Comparison of ENCODE assay signal across 9 cellular contexts in the genomic region with DNA sequence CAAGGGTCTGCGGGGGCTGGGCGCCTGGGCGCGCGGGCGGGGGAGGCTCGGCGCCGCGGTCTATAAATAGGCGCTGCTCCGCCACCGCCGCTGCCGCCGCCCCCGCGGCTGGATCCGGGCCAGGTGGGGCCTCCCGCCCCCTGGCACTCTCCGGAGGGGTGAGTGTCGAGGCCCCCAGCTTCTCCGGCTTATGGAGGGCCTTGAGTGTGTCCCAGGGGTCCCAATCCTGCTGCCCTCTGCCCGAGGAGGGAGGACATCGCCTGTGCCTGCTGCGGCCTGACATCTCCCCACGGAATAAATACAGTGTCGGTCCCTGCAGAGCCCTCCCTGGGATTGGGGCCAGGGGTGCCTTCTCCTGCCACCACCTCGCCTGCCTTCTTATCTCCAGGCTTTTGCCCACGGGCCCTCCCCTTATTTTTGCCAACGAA. TPM values are rescaled to one million over a fixed set of nuclear protein-coding genes. Genes with fewer than 3 reads are reported as not detected.
DNase-seq lines count a peak whose midpoint lies in the region; ATAC-seq, FAIRE-seq and TF ChIP-seq lines count a peak whose summit lies in the region.
"Had no signal": no experiment of that assay in that cellular context is flagged by ENCODE, and none has a peak within 500 bp of the region (broad histone marks: within the 10 kb centered on the region; RNA-seq: fewer than 3 reads in every experiment).

No MANE protein-coding gene starts in this region.

- DNase-seq in T-helper 1 cell (no peak), left ventricle myocardium superior (peak; percentile 69), stomach (no peak), kidney (no peak), NCI-H69 (lab: John Stamatoyannopoulos, UW) (no peak), HPDE6-E6E7 (ENCODE audit: extremely low spot score) (no peak)
- no peak for DNase-seq in activated T-helper 1 cell treated with anti-CD3 and anti-CD28 coated beads, Interleukin-12 subunit alpha, Interleukin-12 subunit beta, Interleukin-2, Interleukin-4 antibody, amounts not matched to agents 30 ng/mL and 10 ng/mL and 1 ng/mL, durations not matched to agents 14 hours and 24 hours and 36 hours (ENCODE audit: low spot score)
- DNase-seq: RPMI8226 had no signal

- WGBS in stomach, 5 donors: 12 to 48% (median 18%) methylated on average over 5 to 31 of the region's 31 CpGs

- H3K9ac ChIP-seq in kidney (ENCODE audit: low read length in 2 of 2): no peak overlapping the region

- H3K36me3 ChIP-seq in stomach: peaks cover 0 to 32% (median 16%) of the 10 kb centered on the region in 4 donors
- no peaks in the 10 kb centered on the region for H3K36me3 ChIP-seq in kidney (ENCODE audit: control insufficient read depth in 1 of 2, insufficient read depth in 2 of 2, low read length in 2 of 2)

- no peaks in the 10 kb centered on the region for H3K36me3 Mint-ChIP-seq in T-helper 1 cell treated with Interleukin-12 subunit alpha and Interleukin-12 subunit beta and Interleukin-4 antibody, amounts not matched to agents 30 μg/mL and 1 μg/mL, for 36 hours (ENCODE audit: low read depth)
- H3K36me3 Mint-ChIP-seq in activated T-helper 1 cell treated with anti-CD3 and anti-CD28 coated beads, Interleukin-12 subunit alpha, Interleukin-12 subunit beta, Interleukin-2, Interleukin-4 antibody, amounts not matched to agents 30 ng/mL and 10 ng/mL and 1 ng/mL, durations not matched to agents 14 hours and 24 hours and 36 hours (ENCODE audit: low read depth): no peaks in the 10 kb centered on the region

- peak overlapping the region; percentile 57 for H3K4me3 Mint-ChIP-seq in T-helper 1 cell treated with Interleukin-12 subunit alpha and Interleukin-12 subunit beta and Interleukin-4 antibody, amounts not matched to agents 30 μg/mL and 1 μg/mL, for 36 hours
- H3K4me3 Mint-ChIP-seq in activated T-helper 1 cell treated with anti-CD3 and anti-CD28 coated beads, Interleukin-12 subunit alpha, Interleukin-12 subunit beta, Interleukin-2, Interleukin-4 antibody, amounts not matched to agents 30 ng/mL and 10 ng/mL and 1 ng/mL, durations not matched to agents 14 hours and 24 hours and 36 hours: peak overlapping the region; percentile 73

- H3K27ac ChIP-seq in stomach: peak overlapping the region in 4 of 5 donors; percentile 2 to 78 (median 47)
- no peak overlapping the region for H3K27ac ChIP-seq in kidney (ENCODE audit: low read depth in 2 of 2, low read length in 2 of 2)

- H3K9me3 ChIP-seq in stomach: no peaks in the 10 kb centered on the region
- H3K9me3 ChIP-seq in kidney (ENCODE audit: control insufficient read depth in 1 of 2, low read length in 2 of 2): no peaks in the 10 kb centered on the region

- no peak overlapping the region for H3K27ac Mint-ChIP-seq in T-helper 1 cell treated with Interleukin-12 subunit alpha and Interleukin-12 subunit beta and Interleukin-4 antibody, amounts not matched to agents 30 μg/mL and 1 μg/mL, for 36 hours
- no peak overlapping the region for H3K27ac Mint-ChIP-seq in activated T-helper 1 cell treated with anti-CD3 and anti-CD28 coated beads, Interleukin-12 subunit alpha, Interleukin-12 subunit beta, Interleukin-2, Interleukin-4 antibody, amounts not matched to agents 30 ng/mL and 10 ng/mL and 1 ng/mL, durations not matched to agents 14 hours and 24 hours and 36 hours

- peaks cover 43% of the 10 kb centered on the region for H3K27me3 Mint-ChIP-seq in T-helper 1 cell treated with Interleukin-12 subunit alpha and Interleukin-12 subunit beta and Interleukin-4 antibody, amounts not matched to agents 30 μg/mL and 1 μg/mL, for 36 hours (ENCODE audit: low read depth)
- H3K27me3 Mint-ChIP-seq in activated T-helper 1 cell treated with anti-CD3 and anti-CD28 coated beads, Interleukin-12 subunit alpha, Interleukin-12 subunit beta, Interleukin-2, Interleukin-4 antibody, amounts not matched to agents 30 ng/mL and 10 ng/mL and 1 ng/mL, durations not matched to agents 14 hours and 24 hours and 36 hours (ENCODE audit: insufficient read depth): peaks cover 37% of the 10 kb centered on the region

- FAIRE-seq in kidney (lab: Jason Lieb, UNC): no peak

- peak; percentile 48 for ATAC-seq in left ventricle myocardium superior

- no peak for TF ChIP-seq EP300 in stomach (IDR thresholded peaks at IDR 0.05)

- no peaks in the 10 kb centered on the region for H3K9me3 Mint-ChIP-seq in T-helper 1 cell treated with Interleukin-12 subunit alpha and Interleukin-12 subunit beta and Interleukin-4 antibody, amounts not matched to agents 30 μg/mL and 1 μg/mL, for 36 hours
- no peaks in the 10 kb centered on the region for H3K9me3 Mint-ChIP-seq in activated T-helper 1 cell treated with anti-CD3 and anti-CD28 coated beads, Interleukin-12 subunit alpha, Interleukin-12 subunit beta, Interleukin-2, Interleukin-4 antibody, amounts not matched to agents 30 ng/mL and 10 ng/mL and 1 ng/mL, durations not matched to agents 14 hours and 24 hours and 36 hours

- H3K27me3 ChIP-seq in stomach: peaks cover 0 to 92% (median 56%) of the 10 kb centered on the region in 3 donors

- no peak for TF ChIP-seq POLR2A in stomach (IDR thresholded peaks at IDR 0.05)

- H3K4me3 ChIP-seq in stomach (peak overlapping the region; percentile 59 to 69 (median 62)), kidney (ENCODE audit: low read length in 2 of 2) (peak overlapping the region in 1 of 2 donors; percentile 51)

- H3K4me1 ChIP-seq in stomach (peaks cover 35 to 74% (median 59%) of the 10 kb centered on the region in 4 donors), kidney (ENCODE audit: control insufficient read depth in 1 of 2, insufficient read depth in 1 of 2, low read depth in 1 of 2, low read length in 2 of 2) (peaks cover 0 to 18% of the 10 kb centered on the region in 2 donors)

- TF ChIP-seq CTCF in stomach (IDR thresholded peaks at IDR 0.05) (no peak), kidney (IDR thresholded peaks at IDR 0.05; ENCODE audit: borderline replicate concordance, extremely low read depth, insufficient read depth) (no peak)

- intact Hi-C loops in activated T-helper 1 cell treated with anti-CD3 and anti-CD28 coated beads, Interleukin-12 subunit alpha, Interleukin-12 subunit beta, Interleukin-2, Interleukin-4 antibody, amounts not matched to agents 30 ng/mL and 10 ng/mL and 1 ng/mL, durations not matched to agents 14 hours and 24 hours and 36 hours (cut with micrococcal nuclease): loop anchor here (5.0 kb wide), 2 partner anchors 42 to 427 kb away; a partner anchor contains a TSS
- intact Hi-C loops in left ventricle myocardium superior (cut with micrococcal nuclease): no loop called here
- intact Hi-C loops in stomach (cut with DNase I; ENCODE audit: low total_unique reads): no loop called here
- intact Hi-C loops in kidney (cut with DNase I): no loop called here

- peaks cover 5% of the 10 kb centered on the region for H3K4me1 Mint-ChIP-seq in T-helper 1 cell treated with Interleukin-12 subunit alpha and Interleukin-12 subunit beta and Interleukin-4 antibody, amounts not matched to agents 30 μg/mL and 1 μg/mL, for 36 hours (ENCODE audit: low read depth)
- H3K4me1 Mint-ChIP-seq in activated T-helper 1 cell treated with anti-CD3 and anti-CD28 coated beads, Interleukin-12 subunit alpha, Interleukin-12 subunit beta, Interleukin-2, Interleukin-4 antibody, amounts not matched to agents 30 ng/mL and 10 ng/mL and 1 ng/mL, durations not matched to agents 14 hours and 24 hours and 36 hours (ENCODE audit: low read depth): peaks cover 5% of the 10 kb centered on the region

RNA-seq across cellular contexts. Expression of a gene that starts 4.3 kb away (rescaled TPM):
- not detected in 2 replicates for total RNA-seq in activated T-helper 1 cell treated with anti-CD3 and anti-CD28 coated beads, Interleukin-12 subunit alpha, Interleukin-12 subunit beta, Interleukin-2, Interleukin-4 antibody, amounts not matched to agents 30 ng/mL and 10 ng/mL and 1 ng/mL, durations not matched to agents 14 hours and 24 hours and 36 hours
- total RNA-seq in left ventricle myocardium superior (not detected), stomach (10 to 100 TPM in 1 of 5 donors, 1 to 10 TPM in 2, not detected in 2; 2.4 to 27.8 (median 9.3) TPM), kidney (1.9 TPM)
- polyA plus RNA-seq in stomach (10 to 100 TPM in 1 of 3 donors, 1 to 10 TPM in 2; 5.5 to 12.4 (median 8.0) TPM), kidney (ENCODE audit: insufficient read depth, low read depth, low replicate concordance) (4.1 TPM)

RNA-seq across cellular contexts. Expression of a gene that starts 4.8 kb away (rescaled TPM):
- 0.98 and 1.3 TPM in 2 replicates for total RNA-seq in activated T-helper 1 cell treated with anti-CD3 and anti-CD28 coated beads, Interleukin-12 subunit alpha, Interleukin-12 subunit beta, Interleukin-2, Interleukin-4 antibody, amounts not matched to agents 30 ng/mL and 10 ng/mL and 1 ng/mL, durations not matched to agents 14 hours and 24 hours and 36 hours
- total RNA-seq in left ventricle myocardium superior (152 TPM), stomach (10 to 100 TPM in 3 of 5 donors, 1 to 10 TPM in 2; 1.2 to 38.8 (median 13.9) TPM), kidney (10.4 TPM)
- polyA plus RNA-seq in stomach (10 to 100 TPM in 2 of 3 donors, 1 to 10 TPM in 1; 8.2 to 16.0 (median 11.1) TPM), kidney (ENCODE audit: insufficient read depth, low read depth, low replicate concordance) (13.0 TPM)

RNA-seq across cellular contexts. Expression of a gene that starts 41.5 kb away (rescaled TPM):
- total RNA-seq in activated T-helper 1 cell treated with anti-CD3 and anti-CD28 coated beads, Interleukin-12 subunit alpha, Interleukin-12 subunit beta, Interleukin-2, Interleukin-4 antibody, amounts not matched to agents 30 ng/mL and 10 ng/mL and 1 ng/mL, durations not matched to agents 14 hours and 24 hours and 36 hours: 0.29 and 0.56 TPM in 2 replicates
- total RNA-seq in left ventricle myocardium superior: 3.6 TPM
- under 1 TPM in 2 of 5 donors, not detected in 3; 0.43 to 0.73 TPM for total RNA-seq in stomach
- polyA plus RNA-seq in stomach: 1 to 10 TPM in 1 of 3 donors, under 1 TPM in 1, not detected in 1; 0.62 to 1.1 TPM
- total RNA-seq in kidney: 5.5 TPM
- polyA plus RNA-seq in kidney (ENCODE audit: insufficient read depth, low read depth, low replicate concordance): 0.45 TPM

Comparison
In these comparisons a context has a peak if more than half of its experiments do, and no peak if none do; other contexts are left out.
1. H3K27ac ChIP-seq: peak in stomach (4 of 5); none in kidney (0 of 2).